ENCODE assay signal across 8 cellular contexts in the genomic region with DNA sequence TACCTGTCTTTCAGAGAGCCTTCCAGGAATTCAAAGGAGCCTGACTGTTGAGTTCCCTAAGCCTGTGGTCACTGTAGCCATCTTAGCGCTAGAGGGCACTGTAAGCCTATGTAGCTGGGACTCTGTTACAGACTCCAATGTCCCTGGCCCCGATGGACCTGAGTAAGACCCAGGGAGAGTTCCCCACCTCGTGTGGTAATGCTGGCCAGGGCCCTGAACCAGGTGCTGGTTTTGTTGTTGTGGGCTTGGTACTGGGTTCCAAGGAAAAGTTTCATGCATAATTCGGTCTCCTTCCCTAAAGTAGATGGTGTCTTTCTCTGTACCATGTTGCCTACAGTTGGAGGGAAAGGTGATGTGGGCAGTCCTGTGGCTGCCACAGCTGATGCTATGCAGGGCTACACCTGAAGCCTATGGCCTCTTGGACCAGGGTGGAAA. TPM values are rescaled to one million over a fixed set of nuclear protein-coding genes. Genes with fewer than 3 reads are reported as not detected.
DNase-seq lines count a peak whose midpoint lies in the region; ATAC-seq and TF ChIP-seq lines count a peak whose summit lies in the region.

No MANE protein-coding gene starts in this region.

- H3K4me1 ChIP-seq in Loucy (ENCODE audit: insufficient read depth, low read length, poor library complexity, severe bottlenecking) (no peaks in the 10 kb centered on the region), cardiac muscle cell (ENCODE audit: low read depth) (no peaks in the 10 kb centered on the region), prostate gland (replicated peaks) (no peaks in the 10 kb centered on the region)

- TF ChIP-seq POLR2A in prostate gland (IDR thresholded peaks at IDR 0.05) = no peak

- intact Hi-C loops in prostate gland (cut with DNase I) = loop anchor here (10.0 kb wide), 1 partner anchor 500 kb away; no protein-coding TSS in a partner anchor

- DNase-seq in GM10266 (ENCODE audit: extremely low spot score) (peak; percentile 66), cardiac muscle cell (ENCODE audit: low read depth in 1 of 2, low spot score in 1 of 2) (peak; percentile 81 to 86), prostate gland (ENCODE audit: low spot score) (peak; percentile 68)
- DNase-seq in activated naive CD8-positive, alpha-beta T cell treated with anti-CD3 and anti-CD28 coated beads, Interleukin-2, amount 50 U/mL, for 16 hours (ENCODE audit: low read depth, low spot score) = peak; percentile 14

- H3K9ac ChIP-seq in Loucy (ENCODE audit: low read depth, low read length, poor library complexity, severe bottlenecking) = no peak overlapping the region

- no peaks in the 10 kb centered on the region for H3K27me3 ChIP-seq in Loucy (ENCODE audit: insufficient read depth, low read length, poor library complexity, severe bottlenecking)
- H3K27me3 ChIP-seq in cardiac muscle cell = no peaks in the 10 kb centered on the region
- no peaks in the 10 kb centered on the region for H3K27me3 ChIP-seq in prostate gland (replicated peaks; ENCODE audit: insufficient read depth)

- H3K4me3 ChIP-seq in Loucy (ENCODE audit: low read length, poor library complexity, severe bottlenecking) (no peak overlapping the region), cardiac muscle cell (no peak overlapping the region), prostate gland (no peak overlapping the region)

- no peaks in the 10 kb centered on the region for H4K20me1 ChIP-seq in Loucy (ENCODE audit: insufficient read depth, low read length, poor library complexity, severe bottlenecking)

- no peak overlapping the region for H2AFZ ChIP-seq in Loucy (ENCODE audit: low read length)

- peak; percentile 100 for ATAC-seq in SK-N-SH treated with all-trans-retinoic acid at 6 μM for 48 hours
- no peak for ATAC-seq in HG03097 (IDR thresholded peaks at IDR 0.05; ENCODE audit: low FRiP score, unreplicated experiment)
- no peak for ATAC-seq in HG02840 (IDR thresholded peaks at IDR 0.05; ENCODE audit: low FRiP score, unreplicated experiment)

- WGBS in prostate gland = 27% methylated on average over 4 of the region's 4 CpGs

- H3K27ac ChIP-seq in cardiac muscle cell (no peak overlapping the region), prostate gland (no peak overlapping the region)

- no peaks in the 10 kb centered on the region for H3K9me3 ChIP-seq in Loucy (ENCODE audit: insufficient read depth, low read depth, low read length)
- no peaks in the 10 kb centered on the region for H3K9me3 ChIP-seq in cardiac muscle cell (ENCODE audit: low read depth)
- no peaks in the 10 kb centered on the region for H3K9me3 ChIP-seq in prostate gland

- H3K79me2 ChIP-seq in Loucy (ENCODE audit: insufficient read depth, low read length) = no peaks in the 10 kb centered on the region; the same call in 1 of the 2 replicates

- no peak overlapping the region for H3K4me2 ChIP-seq in Loucy (ENCODE audit: low read depth, low read length, poor library complexity, severe bottlenecking)

- no peaks in the 10 kb centered on the region for H3K9me2 ChIP-seq in Loucy (replicated peaks; ENCODE audit: low read depth, low read length)

- H3K36me3 ChIP-seq in Loucy (ENCODE audit: insufficient read depth, low read length) = peaks cover 26% of the 10 kb centered on the region; the same call in 1 of the 2 replicates
- no peaks in the 10 kb centered on the region for H3K36me3 ChIP-seq in cardiac muscle cell
- no peaks in the 10 kb centered on the region for H3K36me3 ChIP-seq in prostate gland

- no peaks in the 10 kb centered on the region; the same call in 1 of the 2 replicates for H3F3A ChIP-seq in Loucy (ENCODE audit: low read depth)

- peak; percentile 87 for TF ChIP-seq CTCF in GM10266 (IDR thresholded peaks at IDR 0.05; ENCODE audit: control insufficient read depth, insufficient read depth, low read depth, missing control alignments)
- TF ChIP-seq CTCF in Loucy (conservative IDR thresholded peaks at IDR 0.05; ENCODE audit: low read length) = peak; percentile 82
- peak; percentile 94 for TF ChIP-seq CTCF in cardiac muscle cell (IDR thresholded peaks at IDR 0.05; ENCODE audit: low read depth, low read length)
- peak; percentile 46 to 80 (median 70) for TF ChIP-seq CTCF in prostate gland (IDR thresholded peaks at IDR 0.05)

TF ChIP-seq in SK-N-SH treated with all-trans-retinoic acid at 6 μM for 48 hours, 23 proteins besides CTCF, POLR2A, EP300 and RAD21:
- TF ChIP-seq CSDC2 (CRISPR knock-in tag; IDR thresholded peaks at IDR 0.05) (no peak), BACH2 (CRISPR knock-in tag; IDR thresholded peaks at IDR 0.05; ENCODE audit: borderline replicate concordance) (no peak), SNAI2 (CRISPR knock-in tag; IDR thresholded peaks at IDR 0.05) (no peak), ZC3H10 (CRISPR knock-in tag; IDR thresholded peaks at IDR 0.05) (no peak), GLIS3 (CRISPR knock-in tag; IDR thresholded peaks at IDR 0.05) (no peak), ZNF8 (CRISPR knock-in tag; IDR thresholded peaks at IDR 0.05) (no peak)
- TF ChIP-seq, protein P1, sequence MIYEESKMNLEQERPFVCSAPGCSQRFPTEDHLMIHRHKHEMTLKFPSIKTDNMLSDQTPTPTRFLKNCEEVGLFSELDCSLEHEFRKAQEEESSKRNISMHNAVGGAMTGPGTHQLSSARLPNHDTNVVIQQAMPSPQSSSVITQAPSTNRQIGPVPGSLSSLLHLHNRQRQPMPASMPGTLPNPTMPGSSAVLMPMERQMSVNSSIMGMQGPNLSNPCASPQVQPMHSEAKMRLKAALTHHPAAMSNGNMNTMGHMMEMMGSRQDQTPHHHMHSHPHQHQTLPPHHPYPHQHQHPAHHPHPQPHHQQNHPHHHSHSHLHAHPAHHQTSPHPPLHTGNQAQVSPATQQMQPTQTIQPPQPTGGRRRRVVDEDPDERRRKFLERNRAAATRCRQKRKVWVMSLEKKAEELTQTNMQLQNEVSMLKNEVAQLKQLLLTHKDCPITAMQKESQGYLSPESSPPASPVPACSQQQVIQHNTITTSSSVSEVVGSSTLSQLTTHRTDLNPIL (CRISPR knock-in tag; IDR thresholded peaks at IDR 0.05; ENCODE audit: low read depth) = no peak
- TF ChIP-seq, protein P2, sequence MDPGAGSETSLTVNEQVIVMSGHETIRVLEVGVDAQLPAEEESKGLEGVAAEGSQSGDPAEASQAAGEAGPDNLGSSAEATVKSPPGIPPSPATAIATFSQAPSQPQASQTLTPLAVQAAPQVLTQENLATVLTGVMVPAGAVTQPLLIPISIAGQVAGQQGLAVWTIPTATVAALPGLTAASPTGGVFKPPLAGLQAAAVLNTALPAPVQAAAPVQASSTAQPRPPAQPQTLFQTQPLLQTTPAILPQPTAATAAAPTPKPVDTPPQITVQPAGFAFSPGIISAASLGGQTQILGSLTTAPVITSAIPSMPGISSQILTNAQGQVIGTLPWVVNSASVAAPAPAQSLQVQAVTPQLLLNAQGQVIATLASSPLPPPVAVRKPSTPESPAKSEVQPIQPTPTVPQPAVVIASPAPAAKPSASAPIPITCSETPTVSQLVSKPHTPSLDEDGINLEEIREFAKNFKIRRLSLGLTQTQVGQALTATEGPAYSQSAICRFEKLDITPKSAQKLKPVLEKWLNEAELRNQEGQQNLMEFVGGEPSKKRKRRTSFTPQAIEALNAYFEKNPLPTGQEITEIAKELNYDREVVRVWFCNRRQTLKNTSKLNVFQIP (CRISPR knock-in tag; IDR thresholded peaks at IDR 0.05; ENCODE audit: borderline replicate concordance, low read depth) = no peak
- TF ChIP-seq, protein P3, sequence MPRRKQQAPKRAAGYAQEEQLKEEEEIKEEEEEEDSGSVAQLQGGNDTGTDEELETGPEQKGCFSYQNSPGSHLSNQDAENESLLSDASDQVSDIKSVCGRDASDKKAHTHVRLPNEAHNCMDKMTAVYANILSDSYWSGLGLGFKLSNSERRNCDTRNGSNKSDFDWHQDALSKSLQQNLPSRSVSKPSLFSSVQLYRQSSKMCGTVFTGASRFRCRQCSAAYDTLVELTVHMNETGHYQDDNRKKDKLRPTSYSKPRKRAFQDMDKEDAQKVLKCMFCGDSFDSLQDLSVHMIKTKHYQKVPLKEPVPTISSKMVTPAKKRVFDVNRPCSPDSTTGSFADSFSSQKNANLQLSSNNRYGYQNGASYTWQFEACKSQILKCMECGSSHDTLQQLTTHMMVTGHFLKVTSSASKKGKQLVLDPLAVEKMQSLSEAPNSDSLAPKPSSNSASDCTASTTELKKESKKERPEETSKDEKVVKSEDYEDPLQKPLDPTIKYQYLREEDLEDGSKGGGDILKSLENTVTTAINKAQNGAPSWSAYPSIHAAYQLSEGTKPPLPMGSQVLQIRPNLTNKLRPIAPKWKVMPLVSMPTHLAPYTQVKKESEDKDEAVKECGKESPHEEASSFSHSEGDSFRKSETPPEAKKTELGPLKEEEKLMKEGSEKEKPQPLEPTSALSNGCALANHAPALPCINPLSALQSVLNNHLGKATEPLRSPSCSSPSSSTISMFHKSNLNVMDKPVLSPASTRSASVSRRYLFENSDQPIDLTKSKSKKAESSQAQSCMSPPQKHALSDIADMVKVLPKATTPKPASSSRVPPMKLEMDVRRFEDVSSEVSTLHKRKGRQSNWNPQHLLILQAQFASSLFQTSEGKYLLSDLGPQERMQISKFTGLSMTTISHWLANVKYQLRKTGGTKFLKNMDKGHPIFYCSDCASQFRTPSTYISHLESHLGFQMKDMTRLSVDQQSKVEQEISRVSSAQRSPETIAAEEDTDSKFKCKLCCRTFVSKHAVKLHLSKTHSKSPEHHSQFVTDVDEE (CRISPR knock-in tag; IDR thresholded peaks at IDR 0.05) = no peak

RNA-seq across cellular contexts. Expression of a gene that starts 32.4 kb away (rescaled TPM):
- total RNA-seq in cardiac muscle cell (14.2 and 20.9 TPM in 2 replicates), prostate gland (10 to 100 TPM; 22.3 to 26.9 TPM)
- polyA plus RNA-seq in cardiac muscle cell = 16.6 and 20.7 TPM in 2 replicates

Comparison
In these comparisons a context has a peak if more than half of its experiments do, and no peak if none do; other contexts are left out.
1. DNase-seq: peak in every context shown above with its lines; median percentile 84 in cardiac muscle cell; 68 in prostate gland; 66 in GM10266; 14 in activated naive CD8-positive, alpha-beta T cell treated with anti-CD3 and anti-CD28 coated beads, Interleukin-2, amount 50 U/mL, for 16 hours.